In genomic region chr3:71461749-71462483, GRCh38 we compare ENCODE assay signal across 1 cellular context.
TF ChIP-seq lines count a peak whose summit lies in the region.

No MANE protein-coding gene starts in this region.

TF ChIP-seq in GM23338, 12 proteins besides CTCF, POLR2A, EP300 and RAD21 (continued from another document):
- TF ChIP-seq, protein P1, sequence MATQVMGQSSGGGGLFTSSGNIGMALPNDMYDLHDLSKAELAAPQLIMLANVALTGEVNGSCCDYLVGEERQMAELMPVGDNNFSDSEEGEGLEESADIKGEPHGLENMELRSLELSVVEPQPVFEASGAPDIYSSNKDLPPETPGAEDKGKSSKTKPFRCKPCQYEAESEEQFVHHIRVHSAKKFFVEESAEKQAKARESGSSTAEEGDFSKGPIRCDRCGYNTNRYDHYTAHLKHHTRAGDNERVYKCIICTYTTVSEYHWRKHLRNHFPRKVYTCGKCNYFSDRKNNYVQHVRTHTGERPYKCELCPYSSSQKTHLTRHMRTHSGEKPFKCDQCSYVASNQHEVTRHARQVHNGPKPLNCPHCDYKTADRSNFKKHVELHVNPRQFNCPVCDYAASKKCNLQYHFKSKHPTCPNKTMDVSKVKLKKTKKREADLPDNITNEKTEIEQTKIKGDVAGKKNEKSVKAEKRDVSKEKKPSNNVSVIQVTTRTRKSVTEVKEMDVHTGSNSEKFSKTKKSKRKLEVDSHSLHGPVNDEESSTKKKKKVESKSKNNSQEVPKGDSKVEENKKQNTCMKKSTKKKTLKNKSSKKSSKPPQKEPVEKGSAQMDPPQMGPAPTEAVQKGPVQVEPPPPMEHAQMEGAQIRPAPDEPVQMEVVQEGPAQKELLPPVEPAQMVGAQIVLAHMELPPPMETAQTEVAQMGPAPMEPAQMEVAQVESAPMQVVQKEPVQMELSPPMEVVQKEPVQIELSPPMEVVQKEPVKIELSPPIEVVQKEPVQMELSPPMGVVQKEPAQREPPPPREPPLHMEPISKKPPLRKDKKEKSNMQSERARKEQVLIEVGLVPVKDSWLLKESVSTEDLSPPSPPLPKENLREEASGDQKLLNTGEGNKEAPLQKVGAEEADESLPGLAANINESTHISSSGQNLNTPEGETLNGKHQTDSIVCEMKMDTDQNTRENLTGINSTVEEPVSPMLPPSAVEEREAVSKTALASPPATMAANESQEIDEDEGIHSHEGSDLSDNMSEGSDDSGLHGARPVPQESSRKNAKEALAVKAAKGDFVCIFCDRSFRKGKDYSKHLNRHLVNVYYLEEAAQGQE (IDR thresholded peaks at IDR 0.05; ENCODE audit: unreplicated experiment), result no peak
- TF ChIP-seq NANOG (IDR thresholded peaks at IDR 0.05; ENCODE audit: borderline replicate concordance) (no peak), EZH2phosphoT487 (IDR thresholded peaks at IDR 0.05; ENCODE audit: unreplicated experiment) (no peak), ZNF114 (CRISPR knock-in tag; IDR thresholded peaks at IDR 0.05) (no peak), STAT1 (IDR thresholded peaks at IDR 0.05; ENCODE audit: unreplicated experiment) (no peak), ZNF331 (CRISPR knock-in tag; IDR thresholded peaks at IDR 0.05; ENCODE audit: low read depth) (no peak)
- TF ChIP-seq, protein P2, sequence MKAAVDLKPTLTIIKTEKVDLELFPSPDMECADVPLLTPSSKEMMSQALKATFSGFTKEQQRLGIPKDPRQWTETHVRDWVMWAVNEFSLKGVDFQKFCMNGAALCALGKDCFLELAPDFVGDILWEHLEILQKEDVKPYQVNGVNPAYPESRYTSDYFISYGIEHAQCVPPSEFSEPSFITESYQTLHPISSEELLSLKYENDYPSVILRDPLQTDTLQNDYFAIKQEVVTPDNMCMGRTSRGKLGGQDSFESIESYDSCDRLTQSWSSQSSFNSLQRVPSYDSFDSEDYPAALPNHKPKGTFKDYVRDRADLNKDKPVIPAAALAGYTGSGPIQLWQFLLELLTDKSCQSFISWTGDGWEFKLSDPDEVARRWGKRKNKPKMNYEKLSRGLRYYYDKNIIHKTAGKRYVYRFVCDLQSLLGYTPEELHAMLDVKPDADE (IDR thresholded peaks at IDR 0.05), result no peak
